In the genomic region with DNA sequence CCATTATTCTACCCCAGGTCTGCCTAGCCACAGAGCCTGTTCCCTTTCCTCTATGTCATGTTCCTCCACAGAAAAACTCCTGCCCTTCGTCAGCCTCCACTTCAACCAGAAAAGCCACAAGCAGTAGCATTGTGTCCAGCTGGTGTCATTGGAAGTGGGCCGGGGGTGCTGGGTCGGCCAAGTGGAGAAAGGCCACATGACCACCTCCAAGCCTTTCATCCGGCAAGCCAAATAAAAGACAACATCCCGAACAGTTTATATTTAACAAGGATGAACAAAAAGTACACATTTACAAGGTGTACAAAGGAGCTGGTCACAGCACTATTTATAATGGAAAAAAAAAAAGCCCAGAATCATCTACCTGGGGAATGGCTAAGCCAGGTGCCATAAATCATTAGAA, we compare ENCODE assay signal across 7 cellular contexts. TPM values are rescaled to one million over a fixed set of nuclear protein-coding genes. Genes with fewer than 3 reads are reported as not detected.
"Had no signal": no experiment of that assay in that cellular context is flagged by ENCODE, and none has a peak within 500 bp of the region (broad histone marks: within the 10 kb centered on the region; RNA-seq: fewer than 3 reads in every experiment).

No MANE protein-coding gene starts in this region.

- H3K9ac ChIP-seq: GM23248 had no signal

- H3K4me1 Mint-ChIP-seq: IgD-negative memory B cell had no signal

- H2AFZ ChIP-seq: GM23248 had no signal

- DNase-seq: GM23248, GOT3, H9, HCEC 1CT had no signal

- H3K4me3 Mint-ChIP-seq: H9, IgD-negative memory B cell had no signal

- H3K27ac ChIP-seq: GM23248 had no signal

- H3K9me3 Mint-ChIP-seq: H9 had no signal

- H3K4me3 ChIP-seq: GM23248 had no signal

- H3K27ac Mint-ChIP-seq: IgD-negative memory B cell had no signal

- ATAC-seq: HepG2 had no signal

RNA-seq across cellular contexts. Expression of a gene that starts 16.1 kb away (rescaled TPM):
- total RNA-seq: HT-29 had no signal
- polyA plus RNA-seq: IgD-negative memory B cell had no signal
